Comparison of ENCODE assay signal across 24 cellular contexts in genomic region chr11:76897233-76897632, GRCh38.
"Had no signal": no experiment of that assay in that cellular context is flagged by ENCODE, and none has a peak within 500 bp of the region (broad histone marks: within the 10 kb centered on the region; RNA-seq: fewer than 3 reads in every experiment).

No MANE protein-coding gene starts in this region.

- ATAC-seq: natural killer cell; psoas muscle; right cardiac atrium; right lobe of liver; stimulated activated memory B cell treated with anti-CD40 and anti-IgM and Interleukin-4, amounts not matched to agents 10 μg/mL and 1 μg/mL and 100 μg/mL, for 72 hours; stimulated activated naive CD8-positive, alpha-beta T cell treated with anti-CD3 and anti-CD28 coated beads, Interleukin-15, amount 100 ng/mL, for 72 hours; stimulated activated naive CD8-positive, alpha-beta T cell treated with anti-CD3 and anti-CD28 coated beads, Interleukin-15, Interleukin-2, amounts not matched to agents 100 U/mL and 50 U/mL, for 24 hours; upper lobe of right lung had no signal

- DNase-seq: natural killer cell; occipital lobe; ovary; posterior cingulate gyrus; psoas muscle; right cardiac atrium; right lobe of liver; sigmoid colon; spleen; stimulated activated CD4-positive, alpha-beta T cell treated with anti-CD3 and anti-CD28 coated beads, Interleukin-12 subunit alpha, Interleukin-12 subunit beta, amount 100 ng/mL, for 4 hours; stimulated activated CD4-positive, alpha-beta T cell treated with anti-CD3 and anti-CD28 coated beads, Interleukin-1b, Interleukin-23, amount 100 ng/mL, for 48 hours; stimulated activated CD4-positive, alpha-beta T cell treated with anti-CD3 and anti-CD28 coated beads, Interleukin-4, amount 100 ng/mL, for 1 hour; stimulated activated CD4-positive, alpha-beta T cell treated with anti-CD3 and anti-CD28 coated beads, Interleukin-4, amount 100 ng/mL, for 4 hours; stimulated activated CD8-positive, alpha-beta memory T cell treated with anti-CD3 and anti-CD28 coated beads, Interleukin-4, amount 100 ng/mL, for 48 hours; stimulated activated naive CD4-positive, alpha-beta T cell; stimulated activated naive CD8-positive, alpha-beta T cell treated with anti-CD3 and anti-CD28 coated beads, Interleukin-15, amount 100 ng/mL, for 72 hours; stimulated activated naive CD8-positive, alpha-beta T cell treated with anti-CD3 and anti-CD28 coated beads, Interleukin-15, Interleukin-2, amounts not matched to agents 100 U/mL and 50 U/mL, for 24 hours; substantia nigra; testis; tibial artery; transverse colon; upper lobe of right lung; uterus had no signal
